ENCODE assay signal across 29 cellular contexts in the genomic region with DNA sequence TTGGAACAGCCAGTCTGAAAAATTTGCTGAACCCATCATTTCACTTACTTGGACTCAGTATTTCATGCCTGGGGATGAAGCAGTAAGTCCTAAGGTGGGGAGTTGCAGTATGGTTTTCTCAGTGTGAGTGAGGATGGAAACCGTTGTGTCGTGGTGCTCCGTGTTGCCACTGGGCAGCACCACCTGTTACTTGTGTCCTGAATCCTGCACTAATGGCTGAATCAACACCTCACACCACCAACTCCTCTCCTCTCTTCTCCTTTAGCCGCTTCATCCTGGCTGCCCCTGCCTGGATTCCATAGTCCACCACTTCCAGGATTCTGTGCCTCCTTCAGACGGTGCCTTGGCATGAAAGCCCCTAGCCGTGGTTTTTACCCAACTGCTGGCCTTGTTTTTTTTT. TPM values are rescaled to one million over a fixed set of nuclear protein-coding genes. Genes with fewer than 3 reads are reported as not detected.
DNase-seq lines count a peak whose midpoint lies in the region; ATAC-seq, FAIRE-seq and TF ChIP-seq lines count a peak whose summit lies in the region.
"Had no signal": no experiment of that assay in that cellular context is flagged by ENCODE, and none has a peak within 500 bp of the region (broad histone marks: within the 10 kb centered on the region; RNA-seq: fewer than 3 reads in every experiment).

No MANE protein-coding gene starts in this region.

- no peak for ATAC-seq in activated naive CD4-positive, alpha-beta T cell treated with anti-CD3 and anti-CD28 coated beads, Interleukin-2, amount 50 U/mL, for 72 hours
- no peak for ATAC-seq in stimulated activated memory B cell treated with anti-CD40 and anti-IgM and Interleukin-4, amounts not matched to agents 10 μg/mL and 1 μg/mL and 100 μg/mL, for 72 hours
- no peak for ATAC-seq in effector memory CD8-positive, alpha-beta T cell (replicated peaks)
- no peak for ATAC-seq in psoas muscle
- ATAC-seq in GM18502 (IDR thresholded peaks at IDR 0.05; ENCODE audit: poor library complexity, unreplicated experiment) = no peak
- ATAC-seq: activated naive CD8-positive, alpha-beta T cell treated with anti-CD3 and anti-CD28 coated beads, Interleukin-2, amount 50 U/mL, for 24 hours; foreskin keratinocyte; HCT116; HepG2; Panc1 had no signal

- H3K27ac Mint-ChIP-seq in activated naive CD4-positive, alpha-beta T cell treated with anti-CD3 and anti-CD28 coated beads, Interleukin-2, amount 50 U/mL, for 72 hours = peak overlapping the region; percentile 68 to 89
- peak overlapping the region in 2 of 3 experiments; percentile 30 to 53; a peak in 2 of 7 replicates for H3K27ac Mint-ChIP-seq in H9
- peak overlapping the region; percentile 30 for H3K27ac Mint-ChIP-seq in stimulated activated memory B cell treated with anti-CD40 and anti-IgM and Interleukin-4, amounts not matched to agents 10 μg/mL and 1 μg/mL and 100 μg/mL, for 72 hours
- no peak overlapping the region for H3K27ac Mint-ChIP-seq in effector memory CD8-positive, alpha-beta T cell
- H3K27ac Mint-ChIP-seq: mesothelial cell of epicardium had no signal

- H2AK5ac ChIP-seq in H9 (ENCODE audit: insufficient read length, low read length) = no peak overlapping the region

- H2BK15ac ChIP-seq in H9 (ENCODE audit: low read depth, low read length) = no peak overlapping the region

- no TSS peak for BruUV-seq in endothelial cell of umbilical vein (replicated peaks; lab: Mats Ljungman, UMichigan)

- peaks cover 4% of the 10 kb centered on the region; the same call in 1 of the 2 replicates for H3K4me1 ChIP-seq in H9 (ENCODE audit: insufficient read depth, low read length)
- H3K4me1 ChIP-seq in endothelial cell of umbilical vein (ENCODE audit: control insufficient read depth, extremely low read depth, insufficient read depth, low read length) = peaks cover 5% of the 10 kb centered on the region
- H3K4me1 ChIP-seq in psoas muscle = peaks cover 8% of the 10 kb centered on the region

- no peak overlapping the region for H3K4me2 ChIP-seq in H9 (ENCODE audit: insufficient read depth, insufficient read length, low read length)
- H3K4me2 ChIP-seq in endothelial cell of umbilical vein (ENCODE audit: insufficient read depth, low read length) = no peak overlapping the region
- H3K4me2 ChIP-seq: BLaER1 had no signal

- H3K4me3 ChIP-seq in endothelial cell of umbilical vein (replicated peaks in 1 of 3; ENCODE audit: insufficient read depth in 1 of 3, low read depth in 1 of 3, low read length in 3 of 3) (no peak overlapping the region), psoas muscle (no peak overlapping the region)
- H3K4me3 ChIP-seq: BLaER1, esophagus squamous epithelium had no signal

- no peaks in the 10 kb centered on the region for H3K23me2 ChIP-seq in H9 (ENCODE audit: insufficient read length, low read depth, low read length, poor library complexity, severe bottlenecking)

- DNase-seq in activated naive CD4-positive, alpha-beta T cell treated with anti-CD3 and anti-CD28 coated beads, Interleukin-2, amount 50 U/mL, for 72 hours (ENCODE audit: low spot score in 2 of 2) = peak in 1 of 2 donors; percentile 43
- DNase-seq in activated naive CD4-positive, alpha-beta T cell treated with anti-CD3 and anti-CD28 coated beads, Interleukin-2, amount 50 U/mL, for 16 hours = no peak
- DNase-seq in H9 (peak; percentile 32), endothelial cell of umbilical vein (ENCODE audit: low read depth, low spot score) (no peak), psoas muscle (no peak)
- no peak for DNase-seq in effector memory CD8-positive, alpha-beta T cell
- DNase-seq: activated CD4-positive, alpha-beta T cell treated with anti-CD3 and anti-CD28 coated beads for 4 hours; activated naive CD8-positive, alpha-beta T cell treated with anti-CD3 and anti-CD28 coated beads, Interleukin-2, amount 50 U/mL, for 24 hours; central memory CD4-positive, alpha-beta T cell; DMS153; esophagus squamous epithelium; foreskin keratinocyte; Karpas-422; NCI-H1417; NCI-H2029 treated with DMSO at 0.1 percent for 48 hours; NCI-H226; SHP77 had no signal

- H3K18ac ChIP-seq in H9 (ENCODE audit: insufficient read length, low read depth, low read length) = no peak overlapping the region

- H3K27me3 Mint-ChIP-seq in H9 (ENCODE audit: low read depth) = peaks cover 2% of the 10 kb centered on the region
- no peaks in the 10 kb centered on the region for H3K27me3 Mint-ChIP-seq in stimulated activated memory B cell treated with anti-CD40 and anti-IgM and Interleukin-4, amounts not matched to agents 10 μg/mL and 1 μg/mL and 100 μg/mL, for 72 hours
- no peaks in the 10 kb centered on the region for H3K27me3 Mint-ChIP-seq in effector memory CD8-positive, alpha-beta T cell
- H3K27me3 Mint-ChIP-seq: activated naive CD8-positive, alpha-beta T cell treated with anti-CD3 and anti-CD28 coated beads, Interleukin-2, amount 50 U/mL, for 24 hours; dendritic cell treated with granulocyte-macrophage colony-stimulating factor and Interleukin-4, amounts not matched to agents 40 ng/mL and 50 ng/mL, for 4 days had no signal

- H3K4ac ChIP-seq in H9 (ENCODE audit: low read depth, low read length) = no peak overlapping the region

- no peak for FAIRE-seq in endothelial cell of umbilical vein (lab: Jason Lieb, UNC)
- FAIRE-seq: endometrium, HepG2, keratinocyte had no signal

- H3K36me3 ChIP-seq in endothelial cell of umbilical vein (ENCODE audit: control insufficient read depth in 2 of 2, extremely low read depth in 1 of 2, insufficient read depth in 2 of 2, low read length in 2 of 2) (peaks cover 0 to 16% of the 10 kb centered on the region in 2 experiments), psoas muscle (ENCODE audit: insufficient read depth in 1 of 2, low read depth in 1 of 2) (peaks cover 0 to 34% of the 10 kb centered on the region in 2 donors)

- H3K9ac ChIP-seq in H9 (ENCODE audit: extremely low read depth, insufficient read length, low read length) = no peak overlapping the region
- H3K9ac ChIP-seq in endothelial cell of umbilical vein (replicated peaks; ENCODE audit: extremely low read depth, insufficient read depth, low read length) = no peak overlapping the region
- H3K9ac ChIP-seq: BLaER1 had no signal

- H3T11ph ChIP-seq in H9 (ENCODE audit: low read length) = no peak overlapping the region

- H2BK5ac ChIP-seq in H9 (ENCODE audit: insufficient read length, low read length) = no peak overlapping the region

- H3K9me3 ChIP-seq in H9 (ENCODE audit: control insufficient read depth, low read depth, low read length) (no peaks in the 10 kb centered on the region), endothelial cell of umbilical vein (replicated peaks; ENCODE audit: control insufficient read depth, insufficient read depth, low read length) (no peaks in the 10 kb centered on the region), psoas muscle (no peaks in the 10 kb centered on the region)
- H3K9me3 ChIP-seq: BLaER1, esophagus squamous epithelium had no signal

- H4K91ac ChIP-seq in H9 (ENCODE audit: insufficient read length, low read depth, low read length) = no peak overlapping the region

- H3K4me1 Mint-ChIP-seq in H9 = peaks cover 3 to 8% of the 10 kb centered on the region in 2 experiments
- peaks cover 21% of the 10 kb centered on the region for H3K4me1 Mint-ChIP-seq in stimulated activated memory B cell treated with anti-CD40 and anti-IgM and Interleukin-4, amounts not matched to agents 10 μg/mL and 1 μg/mL and 100 μg/mL, for 72 hours
- H3K4me1 Mint-ChIP-seq in effector memory CD8-positive, alpha-beta T cell (ENCODE audit: low read depth in 2 of 2) = peaks cover 11 to 12% of the 10 kb centered on the region in 2 donors
- H3K4me1 Mint-ChIP-seq: mesothelial cell of epicardium had no signal

- H3K23ac ChIP-seq in H9 (ENCODE audit: insufficient read length, low read depth, low read length) = no peak overlapping the region

- intact Hi-C loops in endothelial cell of umbilical vein (cut with micrococcal nuclease) = loop anchor here (5.0 kb wide), 1 partner anchor 1074 kb away; a partner anchor contains a TSS
- intact Hi-C loops in psoas muscle (cut with DNase I) = loop anchor here in 1 of 2 donors (5.0 kb wide), 1 partner anchor 49 kb away; no protein-coding TSS in a partner anchor

- no peak overlapping the region for H3K4me3 Mint-ChIP-seq in H9
- no peak overlapping the region for H3K4me3 Mint-ChIP-seq in stimulated activated memory B cell treated with anti-CD40 and anti-IgM and Interleukin-4, amounts not matched to agents 10 μg/mL and 1 μg/mL and 100 μg/mL, for 72 hours
- no peak overlapping the region for H3K4me3 Mint-ChIP-seq in effector memory CD8-positive, alpha-beta T cell
- H3K4me3 Mint-ChIP-seq: activated naive CD8-positive, alpha-beta T cell treated with anti-CD3 and anti-CD28 coated beads, Interleukin-2, amount 50 U/mL, for 24 hours; activated T-helper 1 cell treated with anti-CD3 and anti-CD28 coated beads, Interleukin-12 subunit alpha, Interleukin-12 subunit beta, Interleukin-2, Interleukin-4 antibody, amounts not matched to agents 30 ng/mL and 10 ng/mL and 1 ng/mL, durations not matched to agents 14 hours and 24 hours and 36 hours; dendritic cell treated with granulocyte-macrophage colony-stimulating factor and Interleukin-4, amounts not matched to agents 40 ng/mL and 50 ng/mL, for 4 days; mesothelial cell of epicardium; T-helper 2 cell treated with Interferon-gamma antibody and Interleukin-4, amounts not matched to agents 5 μg/mL and 100 μg/mL, for 36 hours had no signal

- no peak overlapping the region for H4K5ac ChIP-seq in H9 (ENCODE audit: insufficient read length, low read depth, low read length)

- H3K9me3 Mint-ChIP-seq in activated naive CD4-positive, alpha-beta T cell treated with anti-CD3 and anti-CD28 coated beads, Interleukin-2, amount 50 U/mL, for 72 hours = no peaks in the 10 kb centered on the region
- H3K9me3 Mint-ChIP-seq in H9 = no peaks in the 10 kb centered on the region
- no peaks in the 10 kb centered on the region for H3K9me3 Mint-ChIP-seq in stimulated activated memory B cell treated with anti-CD40 and anti-IgM and Interleukin-4, amounts not matched to agents 10 μg/mL and 1 μg/mL and 100 μg/mL, for 72 hours
- H3K9me3 Mint-ChIP-seq in effector memory CD8-positive, alpha-beta T cell = no peaks in the 10 kb centered on the region
- H3K9me3 Mint-ChIP-seq: activated naive CD8-positive, alpha-beta T cell treated with anti-CD3 and anti-CD28 coated beads, Interleukin-2, amount 50 U/mL, for 24 hours; activated T-helper 1 cell treated with anti-CD3 and anti-CD28 coated beads, Interleukin-12 subunit alpha, Interleukin-12 subunit beta, Interleukin-2, Interleukin-4 antibody, amounts not matched to agents 30 ng/mL and 10 ng/mL and 1 ng/mL, durations not matched to agents 14 hours and 24 hours and 36 hours; dendritic cell treated with granulocyte-macrophage colony-stimulating factor and Interleukin-4, amounts not matched to agents 40 ng/mL and 50 ng/mL, for 4 days; mesothelial cell of epicardium; T-helper 2 cell treated with Interferon-gamma antibody and Interleukin-4, amounts not matched to agents 5 μg/mL and 100 μg/mL, for 36 hours had no signal

- WGBS in H9 (ENCODE audit: extremely low coverage, insufficient read length, low lambda C conversion rate) = no CpG with 5 or more reads among the region's 6 CpGs
- 56 to 67% (median 58%) methylated on average over 6 of the region's 6 CpGs for WGBS in psoas muscle, 3 donors

- no peak overlapping the region for H2BK120ac ChIP-seq in H9 (ENCODE audit: low read depth, low read length, poor library complexity, severe bottlenecking)

- H2AFZ ChIP-seq in H9 (ENCODE audit: low read length) (no peak overlapping the region), endothelial cell of umbilical vein (ENCODE audit: low read depth, low read length) (no peak overlapping the region)

- no peak overlapping the region for H2BK12ac ChIP-seq in H9 (ENCODE audit: insufficient read length, low read depth, low read length)

- H3K79me1 ChIP-seq in H9 (ENCODE audit: insufficient read depth, low read depth, low read length, poor library complexity, severe bottlenecking) = peaks cover 4% of the 10 kb centered on the region

- H3K14ac ChIP-seq in H9 (ENCODE audit: insufficient read depth, low read length) = no peak overlapping the region

- peaks cover 0 to 4% of the 10 kb centered on the region in 2 donors for H3K36me3 Mint-ChIP-seq in activated naive CD4-positive, alpha-beta T cell treated with anti-CD3 and anti-CD28 coated beads, Interleukin-2, amount 50 U/mL, for 72 hours
- peaks cover 20 to 43% (median 30%) of the 10 kb centered on the region in 3 experiments; a peak in 6 of 7 replicates for H3K36me3 Mint-ChIP-seq in H9 (ENCODE audit: insufficient read depth in 1 of 3, low read depth in 3 of 3)
- H3K36me3 Mint-ChIP-seq in stimulated activated memory B cell treated with anti-CD40 and anti-IgM and Interleukin-4, amounts not matched to agents 10 μg/mL and 1 μg/mL and 100 μg/mL, for 72 hours = peaks cover 28% of the 10 kb centered on the region
- peaks cover 30% of the 10 kb centered on the region for H3K36me3 Mint-ChIP-seq in effector memory CD8-positive, alpha-beta T cell (ENCODE audit: insufficient read depth)

- no peak overlapping the region for H4K8ac ChIP-seq in H9 (replicated peaks; ENCODE audit: insufficient read length, low read depth, low read length)

- no peak overlapping the region for H2BK20ac ChIP-seq in H9 (ENCODE audit: low read depth, low read length, poor library complexity, severe bottlenecking)

- H3K56ac ChIP-seq in H9 (ENCODE audit: insufficient read length, low read depth, low read length) = no peak overlapping the region

- TF ChIP-seq CTCF in H9 (conservative IDR thresholded peaks at IDR 0.05) (no peak), endothelial cell of umbilical vein (IDR thresholded peaks at IDR 0.05; ENCODE audit: extremely low read depth in 1 of 2, insufficient read depth in 1 of 2, low read depth in 1 of 2, low read length in 2 of 2) (no peak), psoas muscle (IDR thresholded peaks at IDR 0.05) (no peak)

- POLR2A ChIA-PET in endothelial cell of umbilical vein (lab: Charles Lee) = no interaction called here

- no peaks in the 10 kb centered on the region for H3K9me1 ChIP-seq in endothelial cell of umbilical vein (replicated peaks; ENCODE audit: control insufficient read depth, extremely low read depth, insufficient read depth, low read length)

- peak; percentile 18 for TF ChIP-seq POLR2A in endothelial cell of umbilical vein (IDR thresholded peaks at IDR 0.05; ENCODE audit: low read depth, low read length)

- H4K20me1 ChIP-seq in H9 (ENCODE audit: control insufficient read depth, insufficient read depth, insufficient read length) (no peaks in the 10 kb centered on the region), endothelial cell of umbilical vein (replicated peaks; ENCODE audit: control insufficient read depth, extremely low read depth, insufficient read depth, low read length) (no peaks in the 10 kb centered on the region)

- H3K27ac ChIP-seq in H9 (ENCODE audit: insufficient read length, low read depth, low read length) (no peak overlapping the region), endothelial cell of umbilical vein (ENCODE audit: insufficient read depth, low read depth, low read length) (no peak overlapping the region), psoas muscle (no peak overlapping the region)
- H3K27ac ChIP-seq: esophagus squamous epithelium, foreskin keratinocyte had no signal

- dilution Hi-C loops in endothelial cell of umbilical vein (cut with MboI; ENCODE audit: extremely low pct_ligation_motif_present, low sequenced_read_pairs) = no loop called here

- H3K27me3 ChIP-seq in H9 (ENCODE audit: insufficient read depth, low read length) (no peaks in the 10 kb centered on the region), endothelial cell of umbilical vein (ENCODE audit: control insufficient read depth in 2 of 2, insufficient read depth in 2 of 2, low read length in 2 of 2) (no peaks in the 10 kb centered on the region), psoas muscle (ENCODE audit: insufficient read depth in 3 of 3, low read length in 2 of 3) (no peaks in the 10 kb centered on the region)
- H3K27me3 ChIP-seq: BLaER1, esophagus squamous epithelium, foreskin keratinocyte had no signal

- CTCF ChIA-PET in endothelial cell of umbilical vein (lab: Charles Lee) = no interaction called here

- H3K79me2 ChIP-seq in H9 (ENCODE audit: insufficient read depth, low read length) (peaks cover 5% of the 10 kb centered on the region; the same call in 1 of the 2 replicates), endothelial cell of umbilical vein (ENCODE audit: control insufficient read depth, insufficient read depth, low read length) (peaks cover 16% of the 10 kb centered on the region)

RNA-seq across cellular contexts. Expression of a gene that starts 3.0 kb away (rescaled TPM):
- 10 to 100 TPM; 55.6 to 57.4 TPM for total RNA-seq in activated naive CD4-positive, alpha-beta T cell treated with anti-CD3 and anti-CD28 coated beads, Interleukin-2, amount 50 U/mL, for 72 hours
- total RNA-seq in H9 (2021) (53.3 and 61.7 TPM in 2 replicates), endothelial cell of umbilical vein (57.3 and 57.7 TPM in 2 replicates), psoas muscle (10 to 100 TPM; 18.4 to 24.5 (median 22.9) TPM)
- polyA plus RNA-seq in endothelial cell of umbilical vein (7.5 and 9.0 TPM in 2 replicates), psoas muscle (10 to 100 TPM in 1 of 3 donors, 1 to 10 TPM in 2; 8.0 to 11.8 (median 9.4) TPM)
- polyA plus RNA-seq in endothelial cell of umbilical vein (2011; cell fraction: cytosol; rRNA removed) = 11.3 and 12.5 TPM in 2 replicates
- 40.5 and 41.9 TPM in 2 replicates for polyA plus RNA-seq in endothelial cell of umbilical vein (2011; cell fraction: nucleus; rRNA removed)
- 29.5 and 31.8 TPM in 2 replicates for polyA plus RNA-seq in endothelial cell of umbilical vein (2012)
- 27.4 and 28.0 TPM in 2 replicates for polyA minus RNA-seq in endothelial cell of umbilical vein
- polyA minus RNA-seq in endothelial cell of umbilical vein (2011; cell fraction: cytosol; rRNA and poly(A)+ RNA removed) = 8.7 TPM
- polyA minus RNA-seq in endothelial cell of umbilical vein (2011; cell fraction: nucleus; rRNA and poly(A)+ RNA removed) = 33.7 and 36.9 TPM in 2 replicates

RNA-seq across cellular contexts. Expression of a gene that starts 17.7 kb away (rescaled TPM):
- 10 to 100 TPM; 16.6 to 49.9 TPM for total RNA-seq in activated naive CD4-positive, alpha-beta T cell treated with anti-CD3 and anti-CD28 coated beads, Interleukin-2, amount 50 U/mL, for 72 hours
- total RNA-seq in H9 (2021) (116 and 117 TPM in 2 replicates), endothelial cell of umbilical vein (47.9 and 52.2 TPM in 2 replicates), psoas muscle (10 to 100 TPM; 11.7 to 21.4 (median 18.7) TPM)
- polyA plus RNA-seq in endothelial cell of umbilical vein (29.0 and 33.9 TPM in 2 replicates), psoas muscle (10 to 100 TPM; 17.5 to 46.8 (median 20.1) TPM)
- polyA plus RNA-seq in endothelial cell of umbilical vein (2011; cell fraction: cytosol; rRNA removed) = 29.9 and 35.4 TPM in 2 replicates
- polyA plus RNA-seq in endothelial cell of umbilical vein (2011; cell fraction: nucleus; rRNA removed) = 44.9 and 59.3 TPM in 2 replicates
- 35.1 and 37.5 TPM in 2 replicates for polyA plus RNA-seq in endothelial cell of umbilical vein (2012)
- polyA minus RNA-seq in endothelial cell of umbilical vein = 27.6 and 33.4 TPM in 2 replicates
- 34.2 TPM for polyA minus RNA-seq in endothelial cell of umbilical vein (2011; cell fraction: cytosol; rRNA and poly(A)+ RNA removed)
- 18.0 and 21.9 TPM in 2 replicates for polyA minus RNA-seq in endothelial cell of umbilical vein (2011; cell fraction: nucleus; rRNA and poly(A)+ RNA removed)

RNA-seq across cellular contexts. Expression of a gene that starts 52.3 kb away (rescaled TPM):
- total RNA-seq in activated naive CD4-positive, alpha-beta T cell treated with anti-CD3 and anti-CD28 coated beads, Interleukin-2, amount 50 U/mL, for 72 hours = 10 to 100 TPM; 17.1 to 33.9 TPM
- total RNA-seq in H9 (2021) = 52.7 and 57.2 TPM in 2 replicates
- 37.8 and 38.2 TPM in 2 replicates for total RNA-seq in endothelial cell of umbilical vein
- polyA plus RNA-seq in endothelial cell of umbilical vein = 14.4 and 17.8 TPM in 2 replicates
- 8.3 and 10.6 TPM in 2 replicates for polyA plus RNA-seq in endothelial cell of umbilical vein (2011; cell fraction: cytosol; rRNA removed)
- 82.5 and 115 TPM in 2 replicates for polyA plus RNA-seq in endothelial cell of umbilical vein (2011; cell fraction: nucleus; rRNA removed)
- polyA plus RNA-seq in endothelial cell of umbilical vein (2012) = 20.3 and 26.8 TPM in 2 replicates
- polyA minus RNA-seq in endothelial cell of umbilical vein = 16.0 and 18.6 TPM in 2 replicates
- polyA minus RNA-seq in endothelial cell of umbilical vein (2011; cell fraction: cytosol; rRNA and poly(A)+ RNA removed) = 25.3 TPM
- 22.0 and 50.1 TPM in 2 replicates for polyA minus RNA-seq in endothelial cell of umbilical vein (2011; cell fraction: nucleus; rRNA and poly(A)+ RNA removed)
- total RNA-seq in psoas muscle = 10 to 100 TPM; 58.0 to 90.4 (median 68.0) TPM
- polyA plus RNA-seq in psoas muscle = 10 to 100 TPM in 2 of 3 donors, 1 to 10 TPM in 1; 4.1 to 47.1 (median 25.7) TPM

Comparison
In these comparisons a context has a peak if more than half of its experiments do, and no peak if none do; other contexts are left out.
1. H3K27ac Mint-ChIP-seq: peak in activated naive CD4-positive, alpha-beta T cell treated with anti-CD3 and anti-CD28 coated beads, Interleukin-2, amount 50 U/mL, for 72 hours (2 of 2), H9 (2 of 3) and stimulated activated memory B cell treated with anti-CD40 and anti-IgM and Interleukin-4, amounts not matched to agents 10 μg/mL and 1 μg/mL and 100 μg/mL, for 72 hours (single experiment); none in effector memory CD8-positive, alpha-beta T cell (0 of 2).